20 cellular contexts compared by ENCODE assay signal in the genomic region with DNA sequence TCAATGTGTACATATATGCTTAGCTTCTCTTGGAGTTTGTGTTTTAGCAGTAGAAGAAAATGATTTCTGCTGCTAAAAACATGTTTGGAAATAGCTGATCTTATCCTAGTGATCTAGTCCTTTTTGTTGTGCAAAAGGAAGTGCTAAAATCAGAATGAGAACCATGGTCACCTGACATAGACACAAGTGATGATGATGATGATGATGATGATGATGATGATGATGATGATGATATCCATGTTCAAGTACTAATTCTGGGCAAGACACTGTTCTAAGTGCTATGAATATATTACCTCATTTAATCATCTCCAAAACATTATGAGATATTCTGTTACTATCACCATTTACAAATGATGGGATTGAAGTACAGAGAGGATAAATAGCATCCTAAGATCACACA.
"Had no signal": no experiment of that assay in that cellular context is flagged by ENCODE, and none has a peak within 500 bp of the region (broad histone marks: within the 10 kb centered on the region; RNA-seq: fewer than 3 reads in every experiment).

No MANE protein-coding gene starts in this region.

- H3K4me3 Mint-ChIP-seq: IgD-negative memory B cell had no signal

- H3K4me3 ChIP-seq: K562, SJSA1, SK-N-MC had no signal

- H3K27ac Mint-ChIP-seq: IgD-negative memory B cell had no signal

- ATAC-seq: K562 had no signal

- H3K36me3 Mint-ChIP-seq: IgD-negative memory B cell had no signal

- FAIRE-seq: K562 had no signal

- DNase-seq: Kasumi-1, MM.1S, NCI-H1092 treated with DMSO at 0.1 percent for 48 hours, NCI-H1436, NCI-H187, NCI-H2029, NCI-H2081 treated with DMSO at 0.1 percent for 48 hours, NCI-H2171, NCI-H446, NCI-H510A, NCI-H524 treated with DMSO at 0.1 percent for 48 hours, NCI-H774, Right ventricle myocardium superior, RPMI8226, SIG-M5 had no signal

- H3K4me2 ChIP-seq: KMS-11 had no signal

- H3K9me3 Mint-ChIP-seq: IgD-negative memory B cell had no signal

- H3K36me3 ChIP-seq: SJSA1 had no signal

- H3K9ac ChIP-seq: KMS-11 had no signal

- H3K27ac ChIP-seq: KMS-11, SJSA1, SK-N-MC had no signal

- H3K9me3 ChIP-seq: SJSA1 had no signal

- H3K27me3 Mint-ChIP-seq: IgD-negative memory B cell had no signal

- H3K27me3 ChIP-seq: SJSA1 had no signal
